13 cellular contexts compared by ENCODE assay signal in genomic region chr5:38601133-38601842, GRCh38. TPM values are rescaled to one million over a fixed set of nuclear protein-coding genes. Genes with fewer than 3 reads are reported as not detected.
DNase-seq lines count a peak whose midpoint lies in the region; ATAC-seq, FAIRE-seq and TF ChIP-seq lines count a peak whose summit lies in the region.
"Had no signal": no experiment of that assay in that cellular context is flagged by ENCODE, and none has a peak within 500 bp of the region (broad histone marks: within the 10 kb centered on the region; RNA-seq: fewer than 3 reads in every experiment).

No MANE protein-coding gene starts in this region.

- intact Hi-C loops in K562 (cut with micrococcal nuclease): no loop called here

- H3K9ac ChIP-seq in K562 (ENCODE audit: insufficient read depth in 1 of 2, low read depth in 2 of 2, low read length in 2 of 2) (no peak overlapping the region), subcutaneous abdominal adipose tissue (ENCODE audit: low read length in 5 of 5) (no peak overlapping the region)

- FAIRE-seq in HTR-8/SVneo (lab: Jason Lieb, UNC) (peak; percentile 31), K562 (lab: Jason Lieb, UNC) (peak; percentile 73)
- FAIRE-seq: GM12878 had no signal

- CTCF ChIA-PET in K562 (lab: Yijun Ruan, JAX; ENCODE audit: low intra/inter-chr PET ratio): no interaction called here

- H3K36me3 ChIP-seq in K562 (ENCODE audit: control insufficient read depth, insufficient read depth, low read length) (no peaks in the 10 kb centered on the region), right atrium auricular region (no peaks in the 10 kb centered on the region), subcutaneous abdominal adipose tissue (ENCODE audit: control insufficient read depth in 5 of 5, insufficient read depth in 5 of 5, low read length in 5 of 5) (no peaks in the 10 kb centered on the region)
- H3K36me3 ChIP-seq: prostate gland had no signal

- TF ChIP-seq EP300 in K562 (IDR thresholded peaks at IDR 0.05; ENCODE audit: low read length): no peak

- no peak for TF ChIP-seq POLR2A in K562 (conservative IDR thresholded peaks at IDR 0.05)

- H3K9me3 ChIP-seq in K562 (replicated peaks; ENCODE audit: control insufficient read depth, insufficient read depth, low read depth, low read length) (no peaks in the 10 kb centered on the region), right atrium auricular region (no peaks in the 10 kb centered on the region), subcutaneous abdominal adipose tissue (ENCODE audit: control insufficient read depth in 5 of 5, low read length in 5 of 5) (no peaks in the 10 kb centered on the region)
- H3K9me3 ChIP-seq: prostate gland had no signal

- peak; percentile 73 for ATAC-seq in K562
- ATAC-seq: GM12878 had no signal

- WGBS in K562 (ENCODE audit: insufficient coverage, low coverage, missing lambda C conversion rate): 10% methylated on average over 5 of the region's 5 CpGs

- no peak for TF ChIP-seq RAD21 in K562 (CRISPR knock-in tag; conservative IDR thresholded peaks at IDR 0.05 in 1 of 2, IDR thresholded peaks at IDR 0.05 in 1 of 2)

- in situ Hi-C loops in K562 (cut with MboI): no loop called here

- H3K27ac ChIP-seq in K562 (ENCODE audit: extremely low read depth, low read depth, low read length): no peak overlapping the region
- H3K27ac ChIP-seq in right atrium auricular region: peak overlapping the region; percentile 50 to 70
- H3K27ac ChIP-seq in subcutaneous abdominal adipose tissue (ENCODE audit: low read depth, low read length): peak overlapping the region; percentile 45

- H3K4me2 ChIP-seq in K562 (ENCODE audit: insufficient read depth, low read length): no peak overlapping the region

- no peak overlapping the region for H2AFZ ChIP-seq in K562 (ENCODE audit: low read depth, low read length)

- POLR2A ChIA-PET in K562 (lab: Yijun Ruan, JAX): interaction anchor here (0.6 to 1.4 kb wide), 3 partner anchors 9 to 180 kb away, joined by 3 to 9 read pairs (median 3); no protein-coding TSS in a partner anchor

- no peaks in the 10 kb centered on the region for H3K9me1 ChIP-seq in K562 (ENCODE audit: control insufficient read depth, insufficient read depth, low read length)

- H3K4me3 ChIP-seq in K562 (no peak overlapping the region), right atrium auricular region (no peak overlapping the region), subcutaneous abdominal adipose tissue (ENCODE audit: low read depth in 1 of 5, low read length in 5 of 5) (no peak overlapping the region)
- H3K4me3 ChIP-seq: GM12878, prostate gland had no signal

- no TSS peak for BruUV-seq in K562 (replicated peaks; lab: Mats Ljungman, UMichigan)

- H3K27me3 ChIP-seq in K562 (ENCODE audit: control insufficient read depth in 2 of 2, insufficient read depth in 2 of 2, low read length in 2 of 2): no peaks in the 10 kb centered on the region; a peak in 1 of 5 replicates
- H3K27me3 ChIP-seq in right atrium auricular region: no peaks in the 10 kb centered on the region
- peaks cover 0 to 3% (median 0%) of the 10 kb centered on the region in 5 donors for H3K27me3 ChIP-seq in subcutaneous abdominal adipose tissue (ENCODE audit: control insufficient read depth in 5 of 5, insufficient read depth in 4 of 5, low read length in 5 of 5)

- DNase-seq in HTR-8/SVneo (ENCODE audit: insufficient read length, low spot score) (no peak), K562 (ENCODE audit: extremely low read depth in 1 of 4, low spot score in 3 of 4) (peak in 1 of 4 experiments; percentile 14), right atrium auricular region (ENCODE audit: low spot score) (no peak), NCI-H526 (lab: John Stamatoyannopoulos, UW) (no peak), HuH-7 (ENCODE audit: low spot score) (no peak), COLO668 (lab: John Stamatoyannopoulos, UW; ENCODE audit: unreplicated experiment) (no peak), foreskin melanocyte (no peak)
- DNase-seq: activated effector memory CD4-positive, alpha-beta T cell treated with Interleukin-2 at 50 U/mL for 16 hours; C1 segment of cervical spinal cord; effector CD4-positive, alpha-beta T cell had no signal

- no peaks in the 10 kb centered on the region for H4K20me1 ChIP-seq in K562 (replicated peaks; ENCODE audit: control insufficient read depth, insufficient read depth, low read length)

- H3K79me2 ChIP-seq in K562 (ENCODE audit: control insufficient read depth, insufficient read depth, low read length): no peaks in the 10 kb centered on the region

- H3K4me1 ChIP-seq in K562 (replicated peaks in 1 of 2; ENCODE audit: control insufficient read depth in 2 of 2, insufficient read depth in 2 of 2, low read length in 2 of 2) (peaks cover 0 to 5% of the 10 kb centered on the region in 2 experiments; a peak in 2 of 5 replicates), right atrium auricular region (peaks cover 0 to 34% of the 10 kb centered on the region in 2 donors), subcutaneous abdominal adipose tissue (ENCODE audit: control insufficient read depth in 5 of 5, insufficient read depth in 5 of 5, low read length in 5 of 5) (peaks cover 0 to 49% (median 18%) of the 10 kb centered on the region in 5 donors)
- H3K4me1 ChIP-seq: prostate gland had no signal

- TF ChIP-seq CTCF in K562 (IDR thresholded peaks at IDR 0.05 in 2 of 3, conservative IDR thresholded peaks at IDR 0.05 in 1 of 3; ENCODE audit: insufficient read depth in 2 of 3, low read depth in 1 of 3, low read length in 3 of 3) (no peak), right atrium auricular region (IDR thresholded peaks at IDR 0.05) (no peak)

RNA-seq across cellular contexts. Expression of gene LIFR, which starts 44.8 kb away (rescaled TPM):
- total RNA-seq in K562 (2011; cell fraction: chromatin; rRNA removed; ENCODE audit: low replicate concordance): 6.4 and 14.6 TPM in 2 replicates
- 3.0 and 3.2 TPM in 2 replicates for total RNA-seq in K562 (2011; cell fraction: nucleolus; rRNA removed)
- total RNA-seq in K562 (2011; cell fraction: nucleoplasm; rRNA removed): 3.6 and 9.8 TPM in 2 replicates
- total RNA-seq in K562 (2014; rRNA removed) (3.8 TPM in 2 replicates), K562 (2014; rRNA removed; fragmentation: Illumina TruSeq; extraction: Trizol) (3.3 and 4.2 TPM in 2 replicates), K562 (2015; rRNA removed; fragmentation: Illumina TruSeq; extraction: Trizol) (3.1 and 3.4 TPM in 2 replicates), K562 (2021) (3.4 and 3.7 TPM in 2 replicates), right atrium auricular region (10 to 100 TPM; 38.9 to 58.0 TPM)
- polyA plus RNA-seq in K562 (2011; rRNA removed) (0.74 and 5.7 TPM in 2 replicates), K562 (2014; fragmentation: Illumina TruSeq; extraction: Trizol) (1.7 and 1.8 TPM in 2 replicates), K562 (2014; fragmentation: Nextera tagmentation; extraction: Ambion mirVana) (under 1 TPM; 0.43 to 0.61 TPM), K562 (2014; rRNA removed) (0.94 and 1.3 TPM in 2 replicates)
- 0.25 and 1.3 TPM in 2 replicates for polyA plus RNA-seq in K562 (2011; cell fraction: cytosol; rRNA removed)
- 0.87 and 4.5 TPM in 2 replicates for polyA plus RNA-seq in K562 (2011; cell fraction: nucleus; rRNA removed)
- 2.1 and 2.2 TPM in 2 replicates for polyA plus RNA-seq in K562 (2012)
- 4.0 and 23.0 TPM in 2 replicates for polyA minus RNA-seq in K562 (2011; rRNA and poly(A)+ RNA removed)
- polyA minus RNA-seq in K562 (2011; cell fraction: cytosol; rRNA and poly(A)+ RNA removed): 1.4 and 7.7 TPM in 2 replicates
- polyA minus RNA-seq in K562 (2011; cell fraction: nucleus; rRNA and poly(A)+ RNA removed): 3.1 and 7.5 TPM in 2 replicates
- polyA plus RNA-seq: GM12878 had no signal
